ENCODE assay signal across 17 cellular contexts in genomic region chr13:113354831-113355610, GRCh38. TPM values are rescaled to one million over a fixed set of nuclear protein-coding genes. Genes with fewer than 3 reads are reported as not detected.
DNase-seq lines count a peak whose midpoint lies in the region; ATAC-seq, FAIRE-seq and TF ChIP-seq lines count a peak whose summit lies in the region.
"Had no signal": no experiment of that assay in that cellular context is flagged by ENCODE, and none has a peak within 500 bp of the region (broad histone marks: within the 10 kb centered on the region; RNA-seq: fewer than 3 reads in every experiment).

No MANE protein-coding gene starts in this region.

- H3K4ac ChIP-seq in neuronal stem cell (ENCODE audit: low read length) = no peak overlapping the region

- H4K91ac ChIP-seq in neuronal stem cell (ENCODE audit: low read depth, low read length, poor library complexity) = no peak overlapping the region

- H2BK5ac ChIP-seq in neuronal stem cell (ENCODE audit: low read length) = no peak overlapping the region

- H3K4me1 ChIP-seq in HepG2 (ENCODE audit: insufficient read depth, low read length) (peaks cover 19% of the 10 kb centered on the region), neuronal stem cell (ENCODE audit: control insufficient read depth in 2 of 2, insufficient read depth in 1 of 2, low read depth in 1 of 2, low read length in 2 of 2) (no peaks in the 10 kb centered on the region), spleen (peaks cover 0 to 11% (median 4%) of the 10 kb centered on the region in 6 donors)
- H3K4me1 ChIP-seq: A549, BE2C had no signal

- H4K20me1 ChIP-seq in HepG2 (ENCODE audit: insufficient read depth, low read length) = peaks cover 8% of the 10 kb centered on the region; the same call in 1 of the 2 replicates

- 98% methylated on average over 37 of the region's 41 CpGs for WGBS in HepG2 (ENCODE audit: low lambda C conversion rate)
- WGBS in neuronal stem cell (ENCODE audit: extremely low coverage in 2 of 2, insufficient read length in 2 of 2, insufficient replicate concordance in 1 of 2), 2 donors = no CpG with 5 or more reads among the region's 41 CpGs
- 92 to 97% (median 94%) methylated on average over 41 of the region's 41 CpGs for WGBS in spleen, 5 donors

- H3K4me2 ChIP-seq in HepG2 (ENCODE audit: low read depth, low read length) (no peak overlapping the region), neuronal stem cell (ENCODE audit: insufficient read depth, low read length, poor library complexity, severe bottlenecking) (no peak overlapping the region)
- H3K4me2 ChIP-seq: A549 had no signal

- no peak for TF ChIP-seq RAD21 in HepG2 (CRISPR knock-in tag; IDR thresholded peaks at IDR 0.05)

- no peaks in the 10 kb centered on the region for H3K36me3 Mint-ChIP-seq in chondrocyte (ENCODE audit: low read depth)
- H3K36me3 Mint-ChIP-seq in stimulated activated naive B cell treated with anti-CD40 and anti-IgM and Interleukin-4, amounts not matched to agents 10 μg/mL and 1 μg/mL and 100 μg/mL, for 72 hours = no peaks in the 10 kb centered on the region
- H3K36me3 Mint-ChIP-seq: CD4-positive, alpha-beta memory T cell had no signal

- TF ChIP-seq CTCF in chondrocyte (IDR thresholded peaks at IDR 0.05) = no peak
- TF ChIP-seq CTCF in HepG2 (CRISPR knock-in tag; IDR thresholded peaks at IDR 0.05) = no peak
- TF ChIP-seq CTCF in spleen (IDR thresholded peaks at IDR 0.05 in 8 of 11, conservative IDR thresholded peaks at IDR 0.05 in 3 of 11) = no peak

- H3K4me1 Mint-ChIP-seq in chondrocyte (ENCODE audit: low read depth) = peaks cover 3% of the 10 kb centered on the region
- H3K4me1 Mint-ChIP-seq in stimulated activated naive B cell treated with anti-CD40 and anti-IgM and Interleukin-4, amounts not matched to agents 10 μg/mL and 1 μg/mL and 100 μg/mL, for 72 hours = no peaks in the 10 kb centered on the region
- H3K4me1 Mint-ChIP-seq: CD4-positive, alpha-beta memory T cell had no signal

- H3K79me1 ChIP-seq in neuronal stem cell (ENCODE audit: low read depth, low read length) = peaks cover 6% of the 10 kb centered on the region

- ATAC-seq in HepG2 = no peak
- no peak for ATAC-seq in stimulated activated naive B cell treated with anti-CD40 and anti-IgM and Interleukin-4, amounts not matched to agents 10 μg/mL and 1 μg/mL and 100 μg/mL, for 72 hours (replicated peaks)
- no peak for ATAC-seq in GM21786 (IDR thresholded peaks at IDR 0.05; ENCODE audit: unreplicated experiment)
- ATAC-seq: A549, GM12878 had no signal

- FAIRE-seq in HepG2 (lab: Jason Lieb, UNC) = no peak
- FAIRE-seq: A549, GM12878, GM18507 had no signal

- in situ Hi-C loops in HepG2 (cut with HindIII; ENCODE audit: extremely low pct_ligation_motif_present, low pct_unique_long_range_greater_than_20kb) = no loop called here

- H3K27ac ChIP-seq in HepG2 (ENCODE audit: extremely low read length, insufficient read depth, low read length) (no peak overlapping the region), neuronal stem cell (replicated peaks; ENCODE audit: low read length) (no peak overlapping the region), spleen (no peak overlapping the region)
- H3K27ac ChIP-seq: A549, C4-2B, HL-60 had no signal

- peaks cover 2% of the 10 kb centered on the region for H3K27me3 Mint-ChIP-seq in chondrocyte (ENCODE audit: low read depth)
- H3K27me3 Mint-ChIP-seq in stimulated activated naive B cell treated with anti-CD40 and anti-IgM and Interleukin-4, amounts not matched to agents 10 μg/mL and 1 μg/mL and 100 μg/mL, for 72 hours = peaks cover 19 to 39% of the 10 kb centered on the region in 2 donors

- H3K23ac ChIP-seq in neuronal stem cell (ENCODE audit: low read depth, low read length, poor library complexity) = no peak overlapping the region

- peaks cover 6% of the 10 kb centered on the region for H3K79me2 ChIP-seq in HepG2 (ENCODE audit: insufficient read depth, low read length)

- peaks cover 11 to 46% of the 10 kb centered on the region in 2 experiments for H3K36me3 ChIP-seq in HepG2 (replicated peaks in 1 of 2; ENCODE audit: control insufficient read depth in 1 of 2, insufficient read depth in 2 of 2, low read length in 2 of 2)
- peaks cover 10 to 17% of the 10 kb centered on the region in 2 donors for H3K36me3 ChIP-seq in neuronal stem cell (replicated peaks in 1 of 2; ENCODE audit: control insufficient read depth in 2 of 2, insufficient read depth in 2 of 2, low read length in 2 of 2)
- H3K36me3 ChIP-seq in spleen = peaks cover 0 to 7% (median 0%) of the 10 kb centered on the region in 6 donors
- H3K36me3 ChIP-seq: BE2C had no signal

- no peak overlapping the region for H3K14ac ChIP-seq in neuronal stem cell (ENCODE audit: low read length)

- H2BK120ac ChIP-seq in neuronal stem cell (ENCODE audit: low read depth, low read length) = no peak overlapping the region

- no peak overlapping the region for H3K4me3 ChIP-seq in HepG2 (replicated peaks in 1 of 3; ENCODE audit: insufficient read depth in 1 of 3, low read depth in 2 of 3, low read length in 3 of 3)
- no peak overlapping the region for H3K4me3 ChIP-seq in neuronal stem cell (ENCODE audit: low read length in 2 of 2)
- H3K4me3 ChIP-seq in spleen = no peak overlapping the region
- H3K4me3 ChIP-seq: A549, GM12878 had no signal

- no peaks in the 10 kb centered on the region for H3K9me3 ChIP-seq in HepG2 (ENCODE audit: low read length)
- no peaks in the 10 kb centered on the region for H3K9me3 ChIP-seq in neuronal stem cell (replicated peaks in 1 of 2; ENCODE audit: control insufficient read depth in 2 of 2, insufficient read depth in 1 of 2, low read depth in 1 of 2, low read length in 2 of 2)
- H3K9me3 ChIP-seq in spleen = no peaks in the 10 kb centered on the region
- H3K9me3 ChIP-seq: A549, BE2C had no signal

- intact Hi-C loops in HepG2 (cut with micrococcal nuclease; ENCODE audit: unreplicated experiment) (no loop called here), spleen (cut with DNase I; ENCODE audit: low total_unique reads) (no loop called here)

- H4K8ac ChIP-seq in neuronal stem cell (ENCODE audit: low read depth, low read length) = no peak overlapping the region

- TF ChIP-seq POLR2A in HepG2 (IDR thresholded peaks at IDR 0.05; ENCODE audit: insufficient read depth in 1 of 2, low read depth in 2 of 2, low read length in 2 of 2) (no peak), spleen (IDR thresholded peaks at IDR 0.05) (no peak)

- no peaks in the 10 kb centered on the region for H3K9me3 Mint-ChIP-seq in chondrocyte (ENCODE audit: low read depth)
- no peaks in the 10 kb centered on the region for H3K9me3 Mint-ChIP-seq in stimulated activated naive B cell treated with anti-CD40 and anti-IgM and Interleukin-4, amounts not matched to agents 10 μg/mL and 1 μg/mL and 100 μg/mL, for 72 hours
- H3K9me3 Mint-ChIP-seq: CD4-positive, alpha-beta memory T cell; HFFc6 had no signal

- H3K9ac ChIP-seq in HepG2 (ENCODE audit: insufficient read depth, low read depth, low read length) (no peak overlapping the region), neuronal stem cell (ENCODE audit: low read depth, low read length, poor library complexity) (no peak overlapping the region)

- no peak overlapping the region for H3K27ac Mint-ChIP-seq in chondrocyte (ENCODE audit: unreplicated experiment)
- H3K27ac Mint-ChIP-seq in stimulated activated naive B cell treated with anti-CD40 and anti-IgM and Interleukin-4, amounts not matched to agents 10 μg/mL and 1 μg/mL and 100 μg/mL, for 72 hours = no peak overlapping the region
- H3K27ac Mint-ChIP-seq: CD4-positive, alpha-beta memory T cell; HFFc6 had no signal

- no peak overlapping the region for H3K4me3 Mint-ChIP-seq in chondrocyte (ENCODE audit: unreplicated experiment)
- no peak overlapping the region for H3K4me3 Mint-ChIP-seq in stimulated activated naive B cell treated with anti-CD40 and anti-IgM and Interleukin-4, amounts not matched to agents 10 μg/mL and 1 μg/mL and 100 μg/mL, for 72 hours
- H3K4me3 Mint-ChIP-seq: CD4-positive, alpha-beta memory T cell; HFFc6 had no signal

- H3K27me3 ChIP-seq in HepG2 (ENCODE audit: control insufficient read depth in 1 of 2, insufficient read depth in 2 of 2, low read length in 2 of 2) (no peaks in the 10 kb centered on the region), neuronal stem cell (ENCODE audit: control insufficient read depth in 3 of 3, insufficient read depth in 3 of 3, low read depth in 1 of 3, low read length in 3 of 3) (no peaks in the 10 kb centered on the region), spleen (replicated peaks in 1 of 7) (peaks cover 0 to 14% (median 0%) of the 10 kb centered on the region in 7 donors)

- CTCF ChIA-PET in HepG2 (lab: Yijun Ruan, JAX; ENCODE audit: low intra/inter-chr PET ratio, low total read pairs) = no interaction called here

- peak overlapping the region; percentile 10 for H2BK12ac ChIP-seq in neuronal stem cell (ENCODE audit: low read length)

- H3K18ac ChIP-seq in neuronal stem cell (ENCODE audit: low read length) = no peak overlapping the region

- no TSS peak for BruUV-seq in HepG2 (replicated peaks; lab: Mats Ljungman, UMichigan)

- POLR2A ChIA-PET in HepG2 (lab: Yijun Ruan, JAX) = no interaction called here

- no peak overlapping the region for H2AK5ac ChIP-seq in neuronal stem cell (ENCODE audit: low read depth, low read length)

- DNase-seq in chondrocyte (ENCODE audit: low spot score) (peak; percentile 55), HepG2 (ENCODE audit: low spot score) (no peak), neuronal stem cell (ENCODE audit: low spot score) (no peak), spleen (no peak)
- DNase-seq in stimulated activated naive B cell treated with anti-CD40 and anti-IgM and Interleukin-4, amounts not matched to agents 10 μg/mL and 1 μg/mL and 100 μg/mL, for 72 hours = no peak
- DNase-seq: BE2C; CD4-positive, alpha-beta memory T cell; DMS79; GOT3; HCEC 1CT; HFFc6 had no signal

- no peak overlapping the region for H2AFZ ChIP-seq in HepG2 (ENCODE audit: low read length)
- H2AFZ ChIP-seq in neuronal stem cell (ENCODE audit: low read length) = no peak overlapping the region

- no peak for TF ChIP-seq EP300 in HepG2 (IDR thresholded peaks at IDR 0.05; ENCODE audit: low read depth in 2 of 2, low read length in 2 of 2)
- no peak for TF ChIP-seq EP300 in HepG2 (CRISPR knock-in tag; IDR thresholded peaks at IDR 0.05; ENCODE audit: borderline replicate concordance)

- no peak overlapping the region for H2BK15ac ChIP-seq in neuronal stem cell (ENCODE audit: low read length)

RNA-seq across cellular contexts. Expression of gene GRTP1, which starts 8.9 kb away (rescaled TPM):
- total RNA-seq in chondrocyte (1.3 to 1.7 TPM (median 1.7 TPM) in 3 replicates), HepG2 (2016; rRNA removed; fragmentation: Illumina TruSeq; extraction: Trizol) (30.3 and 30.8 TPM in 2 replicates), spleen (10 to 100 TPM in 1 of 7 donors, 1 to 10 TPM in 6; 4.0 to 10.5 (median 6.1) TPM)
- total RNA-seq in HepG2 (2016; cell fraction: cytosol; rRNA removed; fragmentation: Illumina TruSeq; extraction: Trizol; ENCODE audit: low read depth) = 17.7 and 18.0 TPM in 2 replicates
- 26.5 and 33.7 TPM in 2 replicates for total RNA-seq in HepG2 (2016; cell fraction: insoluble cytoplasmic fraction; rRNA removed; fragmentation: Illumina TruSeq; extraction: Trizol)
- 27.8 and 29.0 TPM in 2 replicates for total RNA-seq in HepG2 (2016; cell fraction: membrane; rRNA removed; fragmentation: Illumina TruSeq; extraction: Trizol)
- total RNA-seq in HepG2 (2016; cell fraction: nucleus; rRNA removed; fragmentation: Illumina TruSeq; extraction: Trizol) = 23.1 and 27.9 TPM in 2 replicates
- polyA plus RNA-seq in HepG2 (2011; rRNA removed) (40.5 and 40.6 TPM in 2 replicates), spleen (1 to 10 TPM; 2.0 to 5.5 (median 2.3) TPM)
- polyA plus RNA-seq in HepG2 (2011; cell fraction: cytosol; rRNA removed) = 37.5 and 37.6 TPM in 2 replicates
- 59.1 and 60.0 TPM in 2 replicates for polyA plus RNA-seq in HepG2 (2011; cell fraction: nucleus; rRNA removed)
- 34.3 and 37.7 TPM in 2 replicates for polyA plus RNA-seq in HepG2 (2012)
- 20.4 and 24.5 TPM in 2 replicates for polyA plus RNA-seq in HepG2 (2016; cell fraction: cytosol; fragmentation: Illumina TruSeq; extraction: Trizol; ENCODE audit: low read depth)
- 35.9 and 37.1 TPM in 2 replicates for polyA plus RNA-seq in HepG2 (2016; cell fraction: insoluble cytoplasmic fraction; fragmentation: Illumina TruSeq; extraction: Trizol; ENCODE audit: low read depth)
- 24.9 and 27.8 TPM in 2 replicates for polyA plus RNA-seq in HepG2 (2016; cell fraction: membrane; fragmentation: Illumina TruSeq; extraction: Trizol; ENCODE audit: low read depth)
- polyA plus RNA-seq in HepG2 (2016; cell fraction: nucleus; fragmentation: Illumina TruSeq; extraction: Trizol; ENCODE audit: insufficient read depth, low read depth) = 54.4 and 56.0 TPM in 2 replicates
- polyA minus RNA-seq in HepG2 (2011; rRNA and poly(A)+ RNA removed; ENCODE audit: low replicate concordance) = 6.8 and 20.0 TPM in 2 replicates
- 21.8 and 23.7 TPM in 2 replicates for polyA minus RNA-seq in HepG2 (2011; cell fraction: cytosol; rRNA and poly(A)+ RNA removed)
- polyA minus RNA-seq in HepG2 (2011; cell fraction: nucleus; rRNA and poly(A)+ RNA removed) = 23.2 and 26.8 TPM in 2 replicates
- 10.2 TPM for polyA plus RNA-seq in neuronal stem cell (2013, experiment 1 of 2)
- polyA plus RNA-seq in neuronal stem cell (2013, experiment 2 of 2) = 10.0 TPM

RNA-seq across cellular contexts. Expression of gene LAMP1, which starts 58.0 kb away (rescaled TPM):
- total RNA-seq in chondrocyte (329 to 361 TPM (median 332 TPM) in 3 replicates), HepG2 (2016; rRNA removed; fragmentation: Illumina TruSeq; extraction: Trizol) (33.2 and 112 TPM in 2 replicates), spleen (100 to 1,000 TPM; 114 to 210 (median 154) TPM)
- 10.9 and 12.4 TPM in 2 replicates for total RNA-seq in HepG2 (2016; cell fraction: cytosol; rRNA removed; fragmentation: Illumina TruSeq; extraction: Trizol; ENCODE audit: low read depth)
- total RNA-seq in HepG2 (2016; cell fraction: insoluble cytoplasmic fraction; rRNA removed; fragmentation: Illumina TruSeq; extraction: Trizol) = 28.0 and 117 TPM in 2 replicates
- total RNA-seq in HepG2 (2016; cell fraction: membrane; rRNA removed; fragmentation: Illumina TruSeq; extraction: Trizol) = 16.4 and 16.7 TPM in 2 replicates
- 71.7 and 83.9 TPM in 2 replicates for total RNA-seq in HepG2 (2016; cell fraction: nucleus; rRNA removed; fragmentation: Illumina TruSeq; extraction: Trizol)
- polyA plus RNA-seq in HepG2 (2011; rRNA removed) (103 TPM in 2 replicates), spleen (10 to 100 TPM; 27.0 to 64.5 (median 41.7) TPM)
- polyA plus RNA-seq in HepG2 (2011; cell fraction: cytosol; rRNA removed) = 54.8 and 61.5 TPM in 2 replicates
- 64.5 and 68.1 TPM in 2 replicates for polyA plus RNA-seq in HepG2 (2011; cell fraction: nucleus; rRNA removed)
- 94.8 and 95.4 TPM in 2 replicates for polyA plus RNA-seq in HepG2 (2012)
- 8.2 and 8.9 TPM in 2 replicates for polyA plus RNA-seq in HepG2 (2016; cell fraction: cytosol; fragmentation: Illumina TruSeq; extraction: Trizol; ENCODE audit: low read depth)
- 42.2 and 53.5 TPM in 2 replicates for polyA plus RNA-seq in HepG2 (2016; cell fraction: insoluble cytoplasmic fraction; fragmentation: Illumina TruSeq; extraction: Trizol; ENCODE audit: low read depth)
- 14.6 and 17.0 TPM in 2 replicates for polyA plus RNA-seq in HepG2 (2016; cell fraction: membrane; fragmentation: Illumina TruSeq; extraction: Trizol; ENCODE audit: low read depth)
- polyA plus RNA-seq in HepG2 (2016; cell fraction: nucleus; fragmentation: Illumina TruSeq; extraction: Trizol; ENCODE audit: insufficient read depth, low read depth) = 165 and 182 TPM in 2 replicates
- polyA minus RNA-seq in HepG2 (2011; rRNA and poly(A)+ RNA removed; ENCODE audit: low replicate concordance) = 78.2 and 92.0 TPM in 2 replicates
- 54.9 and 61.7 TPM in 2 replicates for polyA minus RNA-seq in HepG2 (2011; cell fraction: cytosol; rRNA and poly(A)+ RNA removed)
- 25.2 and 25.9 TPM in 2 replicates for polyA minus RNA-seq in HepG2 (2011; cell fraction: nucleus; rRNA and poly(A)+ RNA removed)
- polyA plus RNA-seq in neuronal stem cell (2013, experiment 1 of 2) = 43.5 TPM
- polyA plus RNA-seq in neuronal stem cell (2013, experiment 2 of 2) = 44.0 TPM
